1 cellular context compared by ENCODE assay signal in genomic region chr17:35789044-35789443, GRCh38.
TF ChIP-seq lines count a peak whose summit lies in the region.

No MANE protein-coding gene starts in this region.

TF ChIP-seq in H1, 55 proteins besides CTCF, POLR2A, EP300 and RAD21:
- TF ChIP-seq PHF8 (conservative IDR thresholded peaks at IDR 0.05; ENCODE audit: low read depth, low read length), result no peak
- no peak for TF ChIP-seq EGR1 (IDR thresholded peaks at IDR 0.05; ENCODE audit: borderline replicate concordance, low read depth, low read length)
- no peak for TF ChIP-seq ATF3 (IDR thresholded peaks at IDR 0.05; ENCODE audit: insufficient read depth, low read depth, low read length)
- TF ChIP-seq SUZ12 (IDR thresholded peaks at IDR 0.05; ENCODE audit: low read length), result no peak
- no peak for TF ChIP-seq SP1 (IDR thresholded peaks at IDR 0.05; ENCODE audit: low read depth, low read length)
- no peak for TF ChIP-seq RXRA (IDR thresholded peaks at IDR 0.05; ENCODE audit: insufficient read depth, low read depth, low read length)
- no peak for TF ChIP-seq BRCA1 (IDR thresholded peaks at IDR 0.05; ENCODE audit: low read depth, low read length)
- no peak for TF ChIP-seq RBBP5 (IDR thresholded peaks at IDR 0.05; ENCODE audit: borderline replicate concordance, low read depth, low read length)
- no peak for TF ChIP-seq TAF7 (optimal IDR thresholded peaks at IDR 0.05; ENCODE audit: borderline replicate concordance, low read depth, low read length)
- TF ChIP-seq BACH1 (IDR thresholded peaks at IDR 0.05; ENCODE audit: low read length), result no peak
- TF ChIP-seq YY1 (IDR thresholded peaks at IDR 0.05; ENCODE audit: low read depth, low read length), result no peak
- TF ChIP-seq, protein P1, sequence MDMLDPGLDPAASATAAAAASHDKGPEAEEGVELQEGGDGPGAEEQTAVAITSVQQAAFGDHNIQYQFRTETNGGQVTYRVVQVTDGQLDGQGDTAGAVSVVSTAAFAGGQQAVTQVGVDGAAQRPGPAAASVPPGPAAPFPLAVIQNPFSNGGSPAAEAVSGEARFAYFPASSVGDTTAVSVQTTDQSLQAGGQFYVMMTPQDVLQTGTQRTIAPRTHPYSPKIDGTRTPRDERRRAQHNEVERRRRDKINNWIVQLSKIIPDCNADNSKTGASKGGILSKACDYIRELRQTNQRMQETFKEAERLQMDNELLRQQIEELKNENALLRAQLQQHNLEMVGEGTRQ (IDR thresholded peaks at IDR 0.05; ENCODE audit: low read length), result no peak
- no peak for TF ChIP-seq ASH2L (IDR thresholded peaks at IDR 0.05; ENCODE audit: low read length)
- TF ChIP-seq, protein P2, sequence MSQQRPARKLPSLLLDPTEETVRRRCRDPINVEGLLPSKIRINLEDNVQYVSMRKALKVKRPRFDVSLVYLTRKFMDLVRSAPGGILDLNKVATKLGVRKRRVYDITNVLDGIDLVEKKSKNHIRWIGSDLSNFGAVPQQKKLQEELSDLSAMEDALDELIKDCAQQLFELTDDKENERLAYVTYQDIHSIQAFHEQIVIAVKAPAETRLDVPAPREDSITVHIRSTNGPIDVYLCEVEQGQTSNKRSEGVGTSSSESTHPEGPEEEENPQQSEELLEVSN (IDR thresholded peaks at IDR 0.05), result no peak
- no peak for TF ChIP-seq SIX5 (IDR thresholded peaks at IDR 0.05; ENCODE audit: low read depth, low read length)
- TF ChIP-seq JUND (IDR thresholded peaks at IDR 0.05; ENCODE audit: low read length), result no peak
- TF ChIP-seq GTF2F1 (IDR thresholded peaks at IDR 0.05; ENCODE audit: borderline replicate concordance, low read depth, low read length), result no peak
- TF ChIP-seq CBX5 (IDR thresholded peaks at IDR 0.05; ENCODE audit: low read depth, low read length), result no peak
